ENCODE assay signal across 9 cellular contexts in the genomic region with DNA sequence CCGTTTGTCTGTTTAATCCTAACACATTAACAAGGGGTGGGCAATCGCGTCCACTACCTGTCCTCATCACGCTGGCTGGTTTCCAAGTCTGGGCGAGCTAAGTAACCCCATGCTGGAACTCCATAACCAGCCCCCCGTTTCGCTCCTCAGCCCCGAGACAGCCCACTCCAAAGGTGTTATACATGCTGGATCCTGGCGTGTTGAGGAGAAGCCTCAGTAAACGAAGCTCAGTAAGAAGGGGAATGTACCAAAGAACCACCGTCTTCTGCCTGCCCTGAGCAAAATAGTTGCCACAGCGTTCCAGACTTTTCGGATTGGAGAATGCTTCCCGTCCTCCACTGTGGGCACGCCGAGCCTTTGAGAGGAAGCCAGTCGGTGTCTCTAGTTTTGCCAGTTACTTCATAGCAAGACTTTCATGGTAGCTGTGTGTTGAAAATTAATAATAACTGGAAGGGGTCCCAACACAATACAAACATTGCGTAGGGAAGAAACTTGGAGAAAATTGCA. TPM values are rescaled to one million over a fixed set of nuclear protein-coding genes. Genes with fewer than 3 reads are reported as not detected.
DNase-seq lines count a peak whose midpoint lies in the region; ATAC-seq and TF ChIP-seq lines count a peak whose summit lies in the region.
"Had no signal": no experiment of that assay in that cellular context is flagged by ENCODE, and none has a peak within 500 bp of the region (broad histone marks: within the 10 kb centered on the region; RNA-seq: fewer than 3 reads in every experiment).

No MANE protein-coding gene starts in this region.

- in situ Hi-C loops in ACHN (cut with HindIII; ENCODE audit: low pct_ligation_motif_present, low pct_unique_long_range_greater_than_20kb, low sequenced_read_pairs) = no loop called here
- in situ Hi-C loops in IMR-90 (cut with MboI; ENCODE audit: low sequenced_read_pairs) = no loop called here
- in situ Hi-C loops in mammary epithelial cell (cut with MboI; ENCODE audit: low sequenced_read_pairs in 2 of 2) = loop anchor here in 1 of 2 donors (25.0 kb wide), 1 partner anchor 722 kb away; no protein-coding TSS in a partner anchor

- H3K4me1 ChIP-seq in IMR-90 (ENCODE audit: control insufficient read depth, insufficient read depth, low read length) = peaks cover 5% of the 10 kb centered on the region
- peaks cover 43% of the 10 kb centered on the region for H3K4me1 ChIP-seq in mammary epithelial cell (ENCODE audit: insufficient read depth, low read length)
- H3K4me1 ChIP-seq in mesodermal cell (ENCODE audit: control insufficient read depth, insufficient read depth, low read length, poor library complexity, severe bottlenecking) = peaks cover 28% of the 10 kb centered on the region
- no peaks in the 10 kb centered on the region for H3K4me1 ChIP-seq in uterus

- peak overlapping the region; percentile 67; the same call in 1 of the 2 replicates for H2BK120ac ChIP-seq in IMR-90 (ENCODE audit: low read depth, low read length)

- H2AK5ac ChIP-seq in IMR-90 (ENCODE audit: low read depth, low read length) = peak overlapping the region; percentile 90

- H3K23ac ChIP-seq in IMR-90 (ENCODE audit: low read depth, low read length) = peak overlapping the region; percentile 91; the same call in 1 of the 2 replicates

- ATAC-seq in IMR-90 (ENCODE audit: low read depth) = no peak

- intact Hi-C loops in IMR-90 (cut with micrococcal nuclease) (loop anchor here (2.0 kb wide), 1 partner anchor 87 kb away; no protein-coding TSS in a partner anchor), mammary epithelial cell (cut with micrococcal nuclease) (loop anchor here (10.0 kb wide), 1 partner anchor 485 kb away; no protein-coding TSS in a partner anchor), uterus (cut with DNase I; ENCODE audit: low total_unique reads) (no loop called here)

- H3K4ac ChIP-seq in IMR-90 (ENCODE audit: low read depth, low read length) = peak overlapping the region; percentile 83

- peak overlapping the region; percentile 69; the same call in 1 of the 3 replicates for H2BK15ac ChIP-seq in IMR-90 (ENCODE audit: low read depth, low read length)

- TF ChIP-seq CTCF in IMR-90 (conservative IDR thresholded peaks at IDR 0.05; ENCODE audit: low read depth, low read length) (no peak), mammary epithelial cell (conservative IDR thresholded peaks at IDR 0.05 in 1 of 2, IDR thresholded peaks at IDR 0.05 in 1 of 2; ENCODE audit: extremely low read depth in 1 of 2, insufficient read depth in 1 of 2, low read depth in 1 of 2, low read length in 2 of 2) (no peak), uterus (IDR thresholded peaks at IDR 0.05) (no peak)

- H3K9me1 ChIP-seq in IMR-90 (ENCODE audit: insufficient read depth, low read length) = 0 out of 2 replicates have a peak, but pooled peaks cover 3% of the 10 kb centered on the region

- DNase-seq in ACHN (peak; percentile 45), IMR-90 (peak; percentile 11), mammary epithelial cell (no peak), uterus (peak in 1 of 2 donors; percentile 73), NCI-H82 (lab: John Stamatoyannopoulos, UW) (no peak), NCI-H748 treated with DMSO at 0.1 percent for 48 hours (lab: John Stamatoyannopoulos, UW) (no peak)
- DNase-seq in activated CD8-positive, alpha-beta memory T cell treated with anti-CD3 and anti-CD28 coated beads for 24 hours = no peak

- H2BK5ac ChIP-seq in IMR-90 (ENCODE audit: low read depth, low read length, poor library complexity, severe bottlenecking) = peak overlapping the region; percentile 9

- peak overlapping the region; percentile 89 to 95 for H4K8ac ChIP-seq in IMR-90 (ENCODE audit: low read depth in 2 of 2, low read length in 2 of 2)

- peak overlapping the region; percentile 87 for H3K4me2 ChIP-seq in IMR-90 (ENCODE audit: low read depth, low read length)
- peak overlapping the region; percentile 73 for H3K4me2 ChIP-seq in mammary epithelial cell (ENCODE audit: insufficient read depth, low read depth, low read length)

- H4K5ac ChIP-seq in IMR-90 (ENCODE audit: low read depth, low read length) = peak overlapping the region; percentile 17

- no peak for TF ChIP-seq RAD21 in IMR-90 (IDR thresholded peaks at IDR 0.05; ENCODE audit: low read length)

- peak overlapping the region; percentile 66; the same call in 1 of the 2 replicates for H3K18ac ChIP-seq in IMR-90 (ENCODE audit: low read depth, low read length)

- H3K14ac ChIP-seq in IMR-90 (replicated peaks; ENCODE audit: low read depth, low read length) = peak overlapping the region; percentile 87

- H3K36me3 ChIP-seq in IMR-90 (ENCODE audit: control insufficient read depth, insufficient read depth, low read length) = no peaks in the 10 kb centered on the region
- H3K36me3 ChIP-seq in mammary epithelial cell (ENCODE audit: insufficient read depth, low read length) = no peaks in the 10 kb centered on the region
- H3K36me3 ChIP-seq in mesodermal cell (ENCODE audit: control insufficient read depth, insufficient read depth, low read length) = peaks cover 20% of the 10 kb centered on the region
- H3K36me3 ChIP-seq in uterus = no peaks in the 10 kb centered on the region

- H4K91ac ChIP-seq in IMR-90 (ENCODE audit: insufficient read depth, low read depth, low read length) = peak overlapping the region; percentile 68

- WGBS in IMR-90 (ENCODE audit: extremely low coverage in 2 of 2, insufficient read length in 1 of 2), 2 experiments = 8% methylated on average over 2 of the region's 18 CpGs; no CpG with 5 or more reads in 1 of the 2 experiments
- WGBS in mammary epithelial cell (ENCODE audit: low coverage, missing lambda C conversion rate) = 16% methylated on average over 15 of the region's 18 CpGs
- 36 to 41% methylated on average over 16 to 18 of the region's 18 CpGs for WGBS in mesodermal cell (ENCODE audit: insufficient coverage in 2 of 2), 2 experiments

- dilution Hi-C loops in IMR-90 (cut with HindIII; ENCODE audit: low sequenced_read_pairs, unreplicated experiment) = no loop called here
- dilution Hi-C loops in mammary epithelial cell (cut with HindIII; ENCODE audit: low sequenced_read_pairs) = no loop called here

- no peak for TF ChIP-seq POLR2A in IMR-90 (IDR thresholded peaks at IDR 0.05; ENCODE audit: low read depth, low read length)
- TF ChIP-seq POLR2A in uterus (IDR thresholded peaks at IDR 0.05) = no peak

- H2AK9ac ChIP-seq in IMR-90 (replicated peaks; ENCODE audit: low read depth, low read length, poor library complexity) = peak overlapping the region; percentile 83

- H4K20me1 ChIP-seq in IMR-90 (ENCODE audit: insufficient read depth, low read length) = peaks cover 1% of the 10 kb centered on the region; the same call in 1 of the 2 replicates
- no peaks in the 10 kb centered on the region for H4K20me1 ChIP-seq in mammary epithelial cell (ENCODE audit: insufficient read depth, low read length)

- H2BK20ac ChIP-seq in IMR-90 (ENCODE audit: low read depth, low read length) = peak overlapping the region; percentile 9; the same call in 1 of the 2 replicates

- POLR2A ChIA-PET in IMR-90 (lab: Charles Lee; ENCODE audit: unreplicated experiment) = interaction anchor here (0.6 kb wide), 1 partner anchor 205 kb away, joined by 4 read pairs; no protein-coding TSS in a partner anchor

- H3K9ac ChIP-seq in IMR-90 (ENCODE audit: low read depth, low read length) (peak overlapping the region; percentile 68), mammary epithelial cell (ENCODE audit: insufficient read depth, low read length) (no peak overlapping the region)

- peak overlapping the region; percentile 91 for H2AFZ ChIP-seq in IMR-90 (replicated peaks; ENCODE audit: low read length, poor library complexity)
- H2AFZ ChIP-seq in mammary epithelial cell (ENCODE audit: low read depth, low read length) = peak overlapping the region; percentile 73

- CTCF ChIA-PET in IMR-90 (lab: Yijun Ruan, JAX) = interaction anchor here (0.6 to 1.8 kb wide), 2 partner anchors 13 to 43 kb away, joined by 3 to 10 read pairs; no protein-coding TSS in a partner anchor
- CTCF ChIA-PET in mammary epithelial cell (lab: Charles Lee; ENCODE audit: low non-redundant PET) = no interaction called here

- BruUV-seq in IMR-90 (replicated peaks; lab: Mats Ljungman, UMichigan) = no TSS peak
- TSS peak; percentile 57 for BruUV-seq in mammary epithelial cell (replicated peaks; lab: Mats Ljungman, UMichigan)

- peak overlapping the region; percentile 45 for H3K56ac ChIP-seq in IMR-90 (ENCODE audit: extremely low read depth, insufficient read depth, low read length)

- peaks cover 42% of the 10 kb centered on the region for H3K79me2 ChIP-seq in mammary epithelial cell (ENCODE audit: insufficient read depth, low read length)

- no peaks in the 10 kb centered on the region for H3K9me3 ChIP-seq in IMR-90 (ENCODE audit: control insufficient read depth, insufficient read depth, low read length)
- no peaks in the 10 kb centered on the region for H3K9me3 ChIP-seq in mammary epithelial cell (replicated peaks; ENCODE audit: insufficient read depth, low read length)
- no peaks in the 10 kb centered on the region for H3K9me3 ChIP-seq in mesodermal cell (ENCODE audit: control insufficient read depth, low read length)
- no peaks in the 10 kb centered on the region for H3K9me3 ChIP-seq in uterus

- H3K4me3 ChIP-seq in IMR-90 (ENCODE audit: insufficient read depth, low read depth, low read length) (peak overlapping the region; percentile 80), mammary epithelial cell (replicated peaks in 1 of 3; ENCODE audit: insufficient read depth in 1 of 3, low read depth in 2 of 3, low read length in 3 of 3) (peak overlapping the region in 2 of 3 experiments; percentile 12 to 86), mesodermal cell (ENCODE audit: extremely low read depth, insufficient read depth, low read length, poor library complexity, severe bottlenecking) (peak overlapping the region; percentile 21), uterus (peak overlapping the region; percentile 54 to 63)

- H3K79me1 ChIP-seq in IMR-90 (ENCODE audit: low read depth in 1 of 2, low read length in 2 of 2) = peaks cover 4 to 33% of the 10 kb centered on the region in 2 experiments; a peak in 3 of 4 replicates

- no peaks in the 10 kb centered on the region for H3K27me3 ChIP-seq in IMR-90 (ENCODE audit: control insufficient read depth, insufficient read depth, low read length)
- no peaks in the 10 kb centered on the region for H3K27me3 ChIP-seq in mammary epithelial cell (ENCODE audit: insufficient read depth, low read length)
- H3K27me3 ChIP-seq in uterus = no peaks in the 10 kb centered on the region

- peak overlapping the region; percentile 76 for H3K27ac ChIP-seq in IMR-90 (ENCODE audit: insufficient read depth, low read length)
- peak overlapping the region; percentile 43 for H3K27ac ChIP-seq in mammary epithelial cell (ENCODE audit: insufficient read depth, low read depth, low read length)
- H3K27ac ChIP-seq in mesodermal cell (ENCODE audit: low read depth, low read length, severe bottlenecking) = peak overlapping the region; percentile 88
- peak overlapping the region; percentile 85 to 97 for H3K27ac ChIP-seq in uterus

RNA-seq across cellular contexts. Expression of a gene that starts 16.1 kb away (rescaled TPM):
- not detected in 2 replicates for total RNA-seq in IMR-90 (2012; rRNA removed)
- not detected in 2 replicates for polyA plus RNA-seq in IMR-90 (2012; rRNA removed)
- polyA plus RNA-seq in IMR-90 (2012; cell fraction: cytosol; rRNA removed) = not detected in 2 replicates
- not detected in 2 replicates for polyA plus RNA-seq in IMR-90 (2012; cell fraction: nucleus; rRNA removed; ENCODE audit: low replicate concordance)
- not detected for total RNA-seq in mammary epithelial cell
- polyA plus RNA-seq in mammary epithelial cell = not detected
- not detected for polyA minus RNA-seq in mammary epithelial cell
- not detected for polyA plus RNA-seq in mesodermal cell (2013, experiment 1 of 2)
- not detected for polyA plus RNA-seq in mesodermal cell (2013, experiment 2 of 2)
- total RNA-seq in uterus = not detected
- total RNA-seq: lung microvascular endothelial cell had no signal

RNA-seq across cellular contexts. Expression of a gene that starts 46.9 kb away (rescaled TPM):
- total RNA-seq in IMR-90 (2012; rRNA removed) (35.3 and 39.1 TPM in 2 replicates), mammary epithelial cell (100 to 1,000 TPM in 1 of 2 donors, 10 to 100 TPM in 1; 74.3 to 121 TPM), uterus (10 to 100 TPM in 3 of 4 donors, 1 to 10 TPM in 1; 4.7 to 75.1 (median 41.9) TPM)
- polyA plus RNA-seq in IMR-90 (2012; rRNA removed) (19.7 and 21.3 TPM in 2 replicates), mammary epithelial cell (54.9 TPM)
- 8.0 and 10.6 TPM in 2 replicates for polyA plus RNA-seq in IMR-90 (2012; cell fraction: cytosol; rRNA removed)
- polyA plus RNA-seq in IMR-90 (2012; cell fraction: nucleus; rRNA removed; ENCODE audit: low replicate concordance) = 16.2 and 40.7 TPM in 2 replicates
- polyA minus RNA-seq in mammary epithelial cell = 338 TPM
- polyA plus RNA-seq in mesodermal cell (2013, experiment 1 of 2) = 45.4 TPM
- polyA plus RNA-seq in mesodermal cell (2013, experiment 2 of 2) = 45.1 TPM

RNA-seq across cellular contexts. Expression of a gene that starts 47.0 kb away (rescaled TPM):
- total RNA-seq in IMR-90 (2012; rRNA removed) (17.2 and 19.7 TPM in 2 replicates), mammary epithelial cell (10 to 100 TPM; 10.3 to 19.1 TPM), uterus (10 to 100 TPM; 13.8 to 40.8 (median 22.0) TPM)
- polyA plus RNA-seq in IMR-90 (2012; rRNA removed) (9.0 and 13.1 TPM in 2 replicates), mammary epithelial cell (10.3 TPM)
- 3.4 and 3.5 TPM in 2 replicates for polyA plus RNA-seq in IMR-90 (2012; cell fraction: cytosol; rRNA removed)
- polyA plus RNA-seq in IMR-90 (2012; cell fraction: nucleus; rRNA removed; ENCODE audit: low replicate concordance) = 7.1 and 33.3 TPM in 2 replicates
- polyA minus RNA-seq in mammary epithelial cell = 37.5 TPM
- polyA plus RNA-seq in mesodermal cell (2013, experiment 1 of 2) = 9.0 TPM
- polyA plus RNA-seq in mesodermal cell (2013, experiment 2 of 2) = 11.7 TPM

Comparison
In these comparisons a context has a peak if more than half of its experiments do, and no peak if none do; other contexts are left out.
1. DNase-seq: peak in ACHN (single experiment) and IMR-90 (single experiment); none in mammary epithelial cell (single experiment), NCI-H82 (single experiment), NCI-H748 treated with DMSO at 0.1 percent for 48 hours (single experiment) and activated CD8-positive, alpha-beta memory T cell treated with anti-CD3 and anti-CD28 coated beads for 24 hours (single experiment).
2. H3K4me3 ChIP-seq: peak in every context shown above with its lines; median percentile 80 in IMR-90; 58 in uterus; 49 in mammary epithelial cell; 21 in mesodermal cell.
3. Peak in every context shown above with its lines, with median percentiles within 50 percentile points of each other: H3K27ac ChIP-seq.